Comparison of ENCODE assay signal across 8 cellular contexts in the genomic region with DNA sequence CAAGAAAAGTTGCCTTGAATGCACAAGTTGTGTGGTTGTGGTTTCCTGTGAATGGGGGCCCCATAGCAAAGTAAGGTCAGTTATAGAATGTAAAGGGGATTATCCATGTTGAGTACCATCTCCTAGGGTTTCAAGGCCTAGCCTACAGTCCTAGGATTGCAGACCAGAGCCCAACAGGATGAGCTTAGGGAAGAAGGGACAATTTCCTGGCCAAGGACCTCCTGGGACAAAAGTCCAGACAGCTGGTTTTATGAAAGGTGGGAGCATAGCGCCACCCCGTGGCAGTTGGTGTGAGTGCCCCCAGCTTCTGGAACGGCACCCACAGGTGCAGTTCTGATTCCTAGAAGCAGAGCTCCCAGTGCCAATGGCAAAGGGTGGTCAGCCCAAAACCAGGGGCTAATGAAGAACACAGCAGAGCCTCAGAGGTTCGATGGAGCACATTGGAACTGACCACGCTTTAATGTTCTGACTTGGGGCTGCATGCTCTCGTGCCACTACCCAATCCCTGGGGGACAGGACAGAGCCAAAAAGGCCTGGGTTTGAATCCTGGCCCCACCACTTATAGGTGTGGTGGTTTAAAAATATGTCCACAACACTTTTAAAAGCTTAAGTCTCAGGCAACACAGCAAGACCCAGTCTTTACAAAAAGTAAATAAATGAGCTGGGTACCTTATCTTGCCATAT. TPM values are rescaled to one million over a fixed set of nuclear protein-coding genes. Genes with fewer than 3 reads are reported as not detected.
DNase-seq lines count a peak whose midpoint lies in the region; ATAC-seq and TF ChIP-seq lines count a peak whose summit lies in the region.

No MANE protein-coding gene starts in this region.

- BruUV-seq in MCF 10A (replicated peaks; lab: Mats Ljungman, UMichigan) = no TSS peak

- DNase-seq in NCI-H1436 (lab: John Stamatoyannopoulos, UW) = peak; percentile 60
- DNase-seq in NCI-H1436 treated with DMSO at 0.1 percent for 48 hours (lab: John Stamatoyannopoulos, UW) = no peak
- DNase-seq in NCI-H128 (lab: John Stamatoyannopoulos, UW; ENCODE audit: unreplicated experiment) = peak; percentile 43
- peak; percentile 42 for DNase-seq in UCSD-AML1 (lab: John Stamatoyannopoulos, UW; ENCODE audit: unreplicated experiment)
- DNase-seq in MCF 10A (ENCODE audit: unreplicated experiment) = peak; percentile 74
- peak; percentile 47 for DNase-seq in iris pigment epithelial cell (ENCODE audit: low read depth)
- DNase-seq in stimulated activated CD4-positive, alpha-beta T cell treated with anti-CD3 and anti-CD28 coated beads, Interleukin-1b, Interleukin-23, amount 100 ng/mL, for 1 hour (ENCODE audit: low read depth in 2 of 2) = peak; percentile 9 to 55

- no peaks in the 10 kb centered on the region for H3K4me1 Mint-ChIP-seq in MCF 10A (ENCODE audit: insufficient read depth, unreplicated experiment)

- H3K36me3 Mint-ChIP-seq in MCF 10A (ENCODE audit: insufficient read depth, unreplicated experiment) = peaks cover 38% of the 10 kb centered on the region

- intact Hi-C loops in MCF 10A (cut with micrococcal nuclease) = loop anchor here (1.0 kb wide), 2 partner anchors 154 to 244 kb away; no protein-coding TSS in a partner anchor

- H3K9me3 Mint-ChIP-seq in MCF 10A (ENCODE audit: unreplicated experiment) = no peaks in the 10 kb centered on the region

- no peak for ATAC-seq in HG03565 (IDR thresholded peaks at IDR 0.05; ENCODE audit: unreplicated experiment)

- no peak overlapping the region for H3K27ac Mint-ChIP-seq in MCF 10A (ENCODE audit: low read depth, unreplicated experiment)

- H3K27me3 Mint-ChIP-seq in MCF 10A (ENCODE audit: insufficient read depth, unreplicated experiment) = no peaks in the 10 kb centered on the region

- POLR2A ChIA-PET in MCF 10A (lab: Yijun Ruan, JAX) = interaction anchor here (1.2 kb wide), 2 partner anchors 10 to 154 kb away, joined by 4 to 5 read pairs; no protein-coding TSS in a partner anchor

- no peak overlapping the region for H3K4me3 Mint-ChIP-seq in MCF 10A (ENCODE audit: unreplicated experiment)

- CTCF ChIA-PET in MCF 10A (lab: Yijun Ruan, JAX) = interaction anchor here (0.6 to 5.7 kb wide), 33 partner anchors 8 to 414 kb away, joined by 3 to 45 read pairs (median 4); partner anchors contain the start of genes MDH2 and STYXL1

- TF ChIP-seq CTCF in MCF 10A (IDR thresholded peaks at IDR 0.05; ENCODE audit: unreplicated experiment) = peak; percentile 81

RNA-seq across cellular contexts. Expression of gene TMEM120A, which starts 25.8 kb away (rescaled TPM):
- total RNA-seq in MCF 10A (2022) = 19.3 and 19.4 TPM in 2 replicates

RNA-seq across cellular contexts. Expression of gene STYXL1, which starts 27.6 kb away (rescaled TPM):
- 49.3 and 79.7 TPM in 2 replicates for total RNA-seq in MCF 10A (2022)

RNA-seq across cellular contexts. Expression of gene MDH2, which starts 27.7 kb away (rescaled TPM):
- 278 and 328 TPM in 2 replicates for total RNA-seq in MCF 10A (2022)
